ENCODE assay signal across 20 cellular contexts in the genomic region with DNA sequence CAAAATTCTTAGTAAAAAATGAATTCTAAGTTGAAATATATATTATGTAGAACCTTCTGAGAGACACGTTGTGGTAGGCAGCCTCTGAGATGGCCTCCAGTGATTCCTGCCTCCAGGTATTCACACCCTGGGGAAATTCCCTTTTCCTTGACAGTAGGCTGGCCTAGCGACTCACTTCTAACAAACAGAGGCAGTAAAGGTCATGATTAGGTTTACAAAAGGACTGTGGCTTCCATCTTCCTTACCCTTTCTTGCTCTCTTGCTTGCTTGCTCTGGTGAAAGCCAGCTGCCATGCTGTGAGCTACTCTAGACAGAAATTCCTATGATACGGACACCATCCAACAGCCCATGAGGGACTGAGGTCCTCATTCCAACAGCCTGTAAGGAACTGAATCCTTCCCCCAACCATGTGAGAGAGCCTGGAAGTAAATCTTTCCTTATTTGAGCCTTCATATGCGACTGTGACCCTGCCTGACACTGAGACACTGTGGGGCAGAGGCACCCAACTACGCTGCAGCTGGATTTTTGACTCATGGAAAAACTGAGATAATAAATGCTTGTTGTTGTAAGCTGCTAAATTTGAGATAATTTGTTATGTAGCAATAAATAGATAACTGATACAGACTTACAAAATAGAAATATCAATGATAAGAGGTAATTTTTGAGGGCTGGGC. TPM values are rescaled to one million over a fixed set of nuclear protein-coding genes. Genes with fewer than 3 reads are reported as not detected.
DNase-seq lines count a peak whose midpoint lies in the region; ATAC-seq, FAIRE-seq and TF ChIP-seq lines count a peak whose summit lies in the region.
"Had no signal": no experiment of that assay in that cellular context is flagged by ENCODE, and none has a peak within 500 bp of the region (broad histone marks: within the 10 kb centered on the region; RNA-seq: fewer than 3 reads in every experiment).

No MANE protein-coding gene starts in this region.

- H3K4me3 Mint-ChIP-seq in activated naive CD8-positive, alpha-beta T cell treated with anti-CD3 and anti-CD28 coated beads, Interleukin-2, amount 50 U/mL, for 24 hours: peak overlapping the region; percentile 10
- H3K4me3 Mint-ChIP-seq: CD8-positive, alpha-beta memory T cell had no signal

- no peak overlapping the region for H3K9ac ChIP-seq in HUES64 (ENCODE audit: low read depth, low read length)
- H3K9ac ChIP-seq in mesendoderm (ENCODE audit: low read length): no peak overlapping the region

- WGBS in HUES64: 75% methylated on average over 5 of the region's 5 CpGs
- no CpG with 5 or more reads among the region's 5 CpGs for WGBS in mesendoderm (ENCODE audit: extremely low coverage, insufficient coverage, low lambda C conversion rate)

- no peak overlapping the region for H4K5ac ChIP-seq in mesendoderm (ENCODE audit: low read length)

- H3K4me1 ChIP-seq in HUES64 (ENCODE audit: insufficient read depth, low read length): peaks cover 9% of the 10 kb centered on the region
- peaks cover 3% of the 10 kb centered on the region for H3K4me1 ChIP-seq in mesendoderm (ENCODE audit: control insufficient read depth, low read depth, low read length)
- H3K4me1 ChIP-seq: left ventricle myocardium inferior, testis had no signal

- H2BK15ac ChIP-seq in mesendoderm (replicated peaks; ENCODE audit: low read depth): no peak overlapping the region

- no peaks in the 10 kb centered on the region for H3K9me3 Mint-ChIP-seq in activated naive CD8-positive, alpha-beta T cell treated with anti-CD3 and anti-CD28 coated beads, Interleukin-2, amount 50 U/mL, for 24 hours
- H3K9me3 Mint-ChIP-seq: CD8-positive, alpha-beta memory T cell had no signal

- no peak overlapping the region for H2BK120ac ChIP-seq in mesendoderm (ENCODE audit: low read depth, low read length)

- no peaks in the 10 kb centered on the region for H3K79me2 ChIP-seq in mesendoderm (ENCODE audit: control insufficient read depth, insufficient read depth, low read length)

- ATAC-seq in activated naive CD8-positive, alpha-beta T cell treated with anti-CD3 and anti-CD28 coated beads, Interleukin-2, amount 50 U/mL, for 24 hours: peak; percentile 85
- ATAC-seq in HG03457 (IDR thresholded peaks at IDR 0.05; ENCODE audit: unreplicated experiment): no peak
- no peak for ATAC-seq in GM18858 (IDR thresholded peaks at IDR 0.05; ENCODE audit: unreplicated experiment)
- ATAC-seq: SK-N-SH treated with all-trans-retinoic acid at 6 μM for 48 hours had no signal

- H3K4ac ChIP-seq in mesendoderm (ENCODE audit: low read depth, low read length): no peak overlapping the region

- H4K8ac ChIP-seq in mesendoderm (ENCODE audit: low read depth, low read length): no peak overlapping the region

- H3K27ac ChIP-seq in HUES64 (ENCODE audit: low read depth, low read length) (peak overlapping the region; percentile 45; the same call in 1 of the 2 replicates), mesendoderm (ENCODE audit: low read depth, low read length) (no peak overlapping the region)
- H3K27ac ChIP-seq: left ventricle myocardium inferior, testis had no signal

- H3K56ac ChIP-seq in mesendoderm (ENCODE audit: low read length): no peak overlapping the region

- H3K36me3 Mint-ChIP-seq in activated naive CD8-positive, alpha-beta T cell treated with anti-CD3 and anti-CD28 coated beads, Interleukin-2, amount 50 U/mL, for 24 hours (ENCODE audit: low read depth): peaks cover 2% of the 10 kb centered on the region

- no peak for TF ChIP-seq POLR2A in GM12891 (IDR thresholded peaks at IDR 0.05; ENCODE audit: low read depth, low read length)

- H3K27me3 ChIP-seq in HUES64 (ENCODE audit: insufficient read depth, low read length) (no peaks in the 10 kb centered on the region), mesendoderm (ENCODE audit: insufficient read depth, low read length, poor library complexity) (no peaks in the 10 kb centered on the region)
- H3K27me3 ChIP-seq: testis had no signal

- H3K79me1 ChIP-seq in mesendoderm (ENCODE audit: low read length): no peaks in the 10 kb centered on the region

- DNase-seq in GM12891 (ENCODE audit: insufficient read length, low spot score) (no peak), mesendoderm (peak; percentile 44), GM19238 (ENCODE audit: insufficient read length, low spot score) (no peak)
- DNase-seq in activated naive CD8-positive, alpha-beta T cell treated with anti-CD3 and anti-CD28 coated beads, Interleukin-2, amount 50 U/mL, for 24 hours: no peak
- DNase-seq: activated CD4-positive, alpha-beta T cell treated with anti-CD3 and anti-CD28 coated beads for 1 hour; activated gamma-delta T cell; CD8-positive, alpha-beta memory T cell; central memory CD4-positive, alpha-beta T cell; DND-41; erythroblast; GOT3; left ventricle myocardium inferior; MM.1S; NCI-H187; occipital lobe; testis had no signal

- no peak overlapping the region for H3K18ac ChIP-seq in mesendoderm (ENCODE audit: low read length)

- H3K27me3 Mint-ChIP-seq in activated naive CD8-positive, alpha-beta T cell treated with anti-CD3 and anti-CD28 coated beads, Interleukin-2, amount 50 U/mL, for 24 hours: no peaks in the 10 kb centered on the region
- H3K27me3 Mint-ChIP-seq: CD8-positive, alpha-beta memory T cell had no signal

- H3K4me2 ChIP-seq in mesendoderm (ENCODE audit: low read length): no peak overlapping the region

- H3K23ac ChIP-seq in mesendoderm (ENCODE audit: low read length): no peak overlapping the region

- no peaks in the 10 kb centered on the region for H3K36me3 ChIP-seq in HUES64 (ENCODE audit: insufficient read depth, low read length)
- H3K36me3 ChIP-seq in mesendoderm (ENCODE audit: control insufficient read depth, insufficient read depth, low read length): no peaks in the 10 kb centered on the region
- H3K36me3 ChIP-seq: left ventricle myocardium inferior had no signal

- no peak overlapping the region for H3K4me3 ChIP-seq in HUES64 (ENCODE audit: low read length)
- H3K4me3 ChIP-seq in mesendoderm (ENCODE audit: low read length): no peak overlapping the region
- H3K4me3 ChIP-seq: left ventricle myocardium inferior, testis had no signal

- peak; percentile 58 for FAIRE-seq in GM12891 (lab: Jason Lieb, UNC)

- no peak overlapping the region for H2BK5ac ChIP-seq in mesendoderm (ENCODE audit: low read length)

- no peak overlapping the region for H2AK5ac ChIP-seq in mesendoderm (ENCODE audit: low read length)

- peak overlapping the region; percentile 52 for H3K27ac Mint-ChIP-seq in activated naive CD8-positive, alpha-beta T cell treated with anti-CD3 and anti-CD28 coated beads, Interleukin-2, amount 50 U/mL, for 24 hours

- peaks cover 21% of the 10 kb centered on the region for H3K4me1 Mint-ChIP-seq in activated naive CD8-positive, alpha-beta T cell treated with anti-CD3 and anti-CD28 coated beads, Interleukin-2, amount 50 U/mL, for 24 hours

- no peaks in the 10 kb centered on the region for H3K9me3 ChIP-seq in HUES64 (ENCODE audit: insufficient read depth, low read depth, low read length)
- H3K9me3 ChIP-seq: left ventricle myocardium inferior, testis had no signal

TF ChIP-seq in GM12891, 5 proteins besides CTCF, POLR2A, EP300 and RAD21:
- TF ChIP-seq SPI1 (IDR thresholded peaks at IDR 0.05; ENCODE audit: low read depth, low read length) (no peak), POLR2AphosphoS5 (IDR thresholded peaks at IDR 0.05; ENCODE audit: low read depth, low read length) (no peak), POU2F2 (IDR thresholded peaks at IDR 0.05; ENCODE audit: low read depth, low read length) (no peak), TAF1 (IDR thresholded peaks at IDR 0.05; ENCODE audit: low read depth, low read length) (no peak), PAX5 (IDR thresholded peaks at IDR 0.05; ENCODE audit: insufficient read depth, low read length, severe bottlenecking) (no peak)

RNA-seq across cellular contexts. Expression of a gene that starts 32.7 kb away (rescaled TPM):
- polyA plus RNA-seq in GM12891 (2012; ENCODE audit: low read depth, missing spikeins): 16.5 TPM
- polyA plus RNA-seq in HUES64 (2013, experiment 1 of 2): 5.4 TPM
- 8.2 TPM for polyA plus RNA-seq in HUES64 (2013, experiment 2 of 2)
- polyA plus RNA-seq in mesendoderm (2013, experiment 1 of 2): 9.4 TPM
- 9.0 TPM for polyA plus RNA-seq in mesendoderm (2013, experiment 2 of 2)
